ENCODE assay signal across 9 cellular contexts in the genomic region with DNA sequence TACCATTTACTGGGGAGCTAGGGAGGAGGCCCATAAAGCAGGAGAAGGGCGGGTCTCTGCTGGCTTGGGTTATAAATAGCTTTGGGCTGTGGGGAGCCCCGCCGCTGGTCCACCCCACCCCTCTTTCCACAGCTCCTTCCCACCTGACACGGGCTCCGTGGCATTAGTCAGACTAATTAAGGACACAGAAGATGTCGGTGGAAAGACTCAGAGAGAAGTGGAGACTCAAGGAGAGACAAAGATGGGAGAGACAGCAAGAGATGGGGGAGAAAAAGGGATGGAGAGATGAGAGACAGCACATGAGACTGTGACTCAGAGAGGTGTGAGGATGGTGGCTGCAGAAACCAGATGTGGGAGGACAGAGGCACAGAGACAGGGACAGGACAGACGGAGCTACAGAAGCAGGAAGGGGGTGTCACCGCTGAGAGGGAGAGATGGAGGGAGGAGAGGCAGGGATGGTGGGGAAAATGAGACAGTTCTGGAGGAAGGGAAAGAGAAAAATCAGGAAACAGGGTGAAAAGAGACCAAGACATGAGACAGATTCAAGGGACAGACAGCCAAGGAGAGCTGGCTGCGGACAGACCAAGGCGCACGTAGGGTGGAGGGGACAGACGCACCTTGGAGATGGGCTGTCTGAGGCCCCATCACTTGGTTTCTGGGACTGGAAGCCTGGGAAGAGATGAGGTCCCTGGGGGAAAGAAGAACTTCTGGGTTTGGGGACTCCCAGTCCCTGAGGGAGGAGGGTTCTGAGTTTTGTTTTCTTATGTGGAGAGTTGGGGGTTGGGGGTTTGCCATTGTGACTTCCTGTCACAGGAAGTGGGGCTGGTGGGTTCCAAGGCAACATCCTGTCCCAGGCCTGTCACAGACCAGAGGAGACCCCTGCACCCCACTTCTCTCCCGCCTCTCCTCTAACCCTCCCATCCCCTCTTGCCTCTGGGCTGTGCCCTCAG. TPM values are rescaled to one million over a fixed set of nuclear protein-coding genes. Genes with fewer than 3 reads are reported as not detected.
DNase-seq lines count a peak whose midpoint lies in the region; ATAC-seq and TF ChIP-seq lines count a peak whose summit lies in the region.
"Had no signal": no experiment of that assay in that cellular context is flagged by ENCODE, and none has a peak within 500 bp of the region (broad histone marks: within the 10 kb centered on the region; RNA-seq: fewer than 3 reads in every experiment).

No MANE protein-coding gene starts in this region.

- peak overlapping the region; percentile 35 for H3K4me2 ChIP-seq in OCI-LY3 (ENCODE audit: low read length)

- H3K9me3 Mint-ChIP-seq in CD8-positive, alpha-beta T cell, result no peaks in the 10 kb centered on the region
- H3K9me3 Mint-ChIP-seq in activated naive CD4-positive, alpha-beta T cell treated with anti-CD3 and anti-CD28 coated beads, Interleukin-2, amount 50 U/mL, for 72 hours, result no peaks in the 10 kb centered on the region
- H3K9me3 Mint-ChIP-seq in nephron, result no peaks in the 10 kb centered on the region

- H2AFZ ChIP-seq in OCI-LY3 (ENCODE audit: low read depth, low read length), result no peak overlapping the region

- no peaks in the 10 kb centered on the region for H3K9me3 ChIP-seq in CD8-positive, alpha-beta T cell (ENCODE audit: low read length)
- no peaks in the 10 kb centered on the region for H3K9me3 ChIP-seq in OCI-LY3 (ENCODE audit: insufficient read depth, low read length)
- H3K9me3 ChIP-seq: vagina had no signal

- TF ChIP-seq CTCF in CD8-positive, alpha-beta T cell (IDR thresholded peaks at IDR 0.05), result no peak
- TF ChIP-seq CTCF in OCI-LY3 (IDR thresholded peaks at IDR 0.05; ENCODE audit: low read depth, low read length) (no peak), nephron (IDR thresholded peaks at IDR 0.05; ENCODE audit: unreplicated experiment in 3 of 3) (no peak)

- H3K27ac ChIP-seq in CD8-positive, alpha-beta T cell (ENCODE audit: low read depth, low read length), result peak overlapping the region; percentile 92
- no peak overlapping the region for H3K27ac ChIP-seq in OCI-LY3 (ENCODE audit: low read length)
- H3K27ac ChIP-seq: vagina had no signal

- CTCF ChIA-PET in CD8-positive, alpha-beta T cell (lab: Charles Lee), result interaction anchor here (0.7 to 12.2 kb wide), 16 partner anchors 9 to 65 kb away, joined by 3 to 163 read pairs (median 7); a partner anchor contains a TSS

- H3K36me3 ChIP-seq in CD8-positive, alpha-beta T cell (ENCODE audit: insufficient read depth, low read length), result peaks cover 15% of the 10 kb centered on the region
- H3K36me3 ChIP-seq in OCI-LY3 (replicated peaks; ENCODE audit: low read depth, low read length), result peaks cover 11% of the 10 kb centered on the region

- peaks cover 71% of the 10 kb centered on the region for H3K4me1 Mint-ChIP-seq in CD8-positive, alpha-beta T cell (ENCODE audit: low read depth)
- peaks cover 11% of the 10 kb centered on the region for H3K4me1 Mint-ChIP-seq in nephron

- peak overlapping the region; percentile 92 for H3K4me3 ChIP-seq in CD8-positive, alpha-beta T cell (ENCODE audit: low read depth, low read length)
- no peak overlapping the region for H3K4me3 ChIP-seq in OCI-LY3 (ENCODE audit: low read length)

- peak; percentile 50 for ATAC-seq in CD8-positive, alpha-beta T cell
- peak; percentile 47 to 67 for ATAC-seq in activated naive CD4-positive, alpha-beta T cell treated with anti-CD3 and anti-CD28 coated beads, Interleukin-2, amount 50 U/mL, for 72 hours
- ATAC-seq in GM21526 (IDR thresholded peaks at IDR 0.05; ENCODE audit: low FRiP score, unreplicated experiment) (no peak), GM18870 (IDR thresholded peaks at IDR 0.05; ENCODE audit: unreplicated experiment) (no peak)

- no peaks in the 10 kb centered on the region for H3K27me3 Mint-ChIP-seq in CD8-positive, alpha-beta T cell (ENCODE audit: low read depth)
- H3K27me3 Mint-ChIP-seq in nephron (ENCODE audit: low read depth), result peaks cover 11% of the 10 kb centered on the region

- peak; percentile 58 to 91 (median 75) for DNase-seq in CD8-positive, alpha-beta T cell
- DNase-seq in activated naive CD4-positive, alpha-beta T cell treated with anti-CD3 and anti-CD28 coated beads, Interleukin-2, amount 50 U/mL, for 72 hours (ENCODE audit: low spot score in 2 of 2), result peak; percentile 59 to 78
- DNase-seq in DMS79 (lab: John Stamatoyannopoulos, UW), result no peak
- no peak for DNase-seq in amniotic stem cell (lab: John Stamatoyannopoulos, UW)

- POLR2A ChIA-PET in CD8-positive, alpha-beta T cell (lab: Charles Lee), result interaction anchor here (1.1 to 11.4 kb wide), 10 partner anchors 13 to 71 kb away, joined by 3 to 267 read pairs (median 8); a partner anchor contains a TSS

- H3K36me3 Mint-ChIP-seq in CD8-positive, alpha-beta T cell, result peaks cover 73% of the 10 kb centered on the region
- H3K36me3 Mint-ChIP-seq in activated naive CD4-positive, alpha-beta T cell treated with anti-CD3 and anti-CD28 coated beads, Interleukin-2, amount 50 U/mL, for 72 hours, result peaks cover 35 to 56% of the 10 kb centered on the region in 2 donors
- H3K36me3 Mint-ChIP-seq in nephron (ENCODE audit: low read depth), result peaks cover 10% of the 10 kb centered on the region

- peaks cover 35% of the 10 kb centered on the region for H3K79me2 ChIP-seq in OCI-LY3 (ENCODE audit: low read length)

- H3K4me3 Mint-ChIP-seq in CD8-positive, alpha-beta T cell, result peak overlapping the region; percentile 93
- H3K4me3 Mint-ChIP-seq in nephron, result peak overlapping the region; percentile 39 to 42 (median 42)

- no peaks in the 10 kb centered on the region for H3K27me3 ChIP-seq in CD8-positive, alpha-beta T cell (ENCODE audit: insufficient read depth, low read length)
- H3K27me3 ChIP-seq in OCI-LY3 (ENCODE audit: low read depth, low read length), result no peaks in the 10 kb centered on the region
- H3K27me3 ChIP-seq: vagina had no signal

- no peak overlapping the region for H3K9ac ChIP-seq in OCI-LY3 (ENCODE audit: low read length)

- peaks cover 55% of the 10 kb centered on the region for H3K4me1 ChIP-seq in CD8-positive, alpha-beta T cell (ENCODE audit: insufficient read depth, low read length)
- H3K4me1 ChIP-seq in OCI-LY3 (ENCODE audit: low read length), result peaks cover 28% of the 10 kb centered on the region

- H4K20me1 ChIP-seq in OCI-LY3 (ENCODE audit: insufficient read depth, low read length), result peaks cover 17% of the 10 kb centered on the region

- H3K27ac Mint-ChIP-seq in CD8-positive, alpha-beta T cell, result peak overlapping the region; percentile 99
- H3K27ac Mint-ChIP-seq in activated naive CD4-positive, alpha-beta T cell treated with anti-CD3 and anti-CD28 coated beads, Interleukin-2, amount 50 U/mL, for 72 hours, result peak overlapping the region; percentile 23 to 85
- H3K27ac Mint-ChIP-seq in nephron, result peak overlapping the region in 1 of 3 experiments; percentile 33

- intact Hi-C loops in CD8-positive, alpha-beta T cell (cut with DNase I, micrococcal nuclease), result loop anchor here (1.0 to 5.0 kb wide), 8 partner anchors 12 to 190 kb away; a partner anchor contains a TSS

RNA-seq across cellular contexts. Expression of a gene that starts 4.1 kb away (rescaled TPM):
- 1,000 to 10,000 TPM; 1,125 to 1,160 TPM for total RNA-seq in CD8-positive, alpha-beta T cell
- total RNA-seq in activated naive CD4-positive, alpha-beta T cell treated with anti-CD3 and anti-CD28 coated beads, Interleukin-2, amount 50 U/mL, for 72 hours, result 100 to 1,000 TPM; 361 to 383 TPM

RNA-seq across cellular contexts. Expression of a gene that starts 10.0 kb away (rescaled TPM):
- total RNA-seq in CD8-positive, alpha-beta T cell, result 10 to 100 TPM; 19.5 to 19.6 TPM
- 1 to 10 TPM; 3.3 to 7.0 TPM for total RNA-seq in activated naive CD4-positive, alpha-beta T cell treated with anti-CD3 and anti-CD28 coated beads, Interleukin-2, amount 50 U/mL, for 72 hours
- total RNA-seq: vagina had no signal

RNA-seq across cellular contexts. Expression of a gene that starts 27.0 kb away (rescaled TPM):
- total RNA-seq in CD8-positive, alpha-beta T cell, result 1,000 to 10,000 TPM; 3,663 to 3,781 TPM
- total RNA-seq in activated naive CD4-positive, alpha-beta T cell treated with anti-CD3 and anti-CD28 coated beads, Interleukin-2, amount 50 U/mL, for 72 hours, result 1,000 to 10,000 TPM; 3,521 to 4,779 TPM

RNA-seq across cellular contexts. Expression of a gene that starts 41.2 kb away (rescaled TPM):
- 1 to 10 TPM; 5.4 to 6.8 TPM for total RNA-seq in CD8-positive, alpha-beta T cell
- 1 to 10 TPM; 1.7 to 2.9 TPM for total RNA-seq in activated naive CD4-positive, alpha-beta T cell treated with anti-CD3 and anti-CD28 coated beads, Interleukin-2, amount 50 U/mL, for 72 hours

RNA-seq across cellular contexts. Expression of a gene that starts 42.2 kb away (rescaled TPM):
- not detected for total RNA-seq in CD8-positive, alpha-beta T cell
- not detected for total RNA-seq in activated naive CD4-positive, alpha-beta T cell treated with anti-CD3 and anti-CD28 coated beads, Interleukin-2, amount 50 U/mL, for 72 hours
- total RNA-seq: vagina had no signal

Comparison
In these comparisons a context has a peak if more than half of its experiments do, and no peak if none do; other contexts are left out.
1. ATAC-seq: peak in CD8-positive, alpha-beta T cell (single experiment) and activated naive CD4-positive, alpha-beta T cell treated with anti-CD3 and anti-CD28 coated beads, Interleukin-2, amount 50 U/mL, for 72 hours (2 of 2); none in GM21526 (single experiment) and GM18870 (single experiment).
2. DNase-seq: peak in CD8-positive, alpha-beta T cell (7 of 7) and activated naive CD4-positive, alpha-beta T cell treated with anti-CD3 and anti-CD28 coated beads, Interleukin-2, amount 50 U/mL, for 72 hours (2 of 2); none in DMS79 (single experiment) and amniotic stem cell (single experiment).